Comparison of ENCODE assay signal across 1 cellular context in genomic region chr5:68334550-68334880, GRCh38.
TF ChIP-seq lines count a peak whose summit lies in the region.

No MANE protein-coding gene starts in this region.

TF ChIP-seq in HCT116, 20 proteins besides CTCF, POLR2A, EP300 and RAD21 (continued from another document):
- TF ChIP-seq, protein P1, sequence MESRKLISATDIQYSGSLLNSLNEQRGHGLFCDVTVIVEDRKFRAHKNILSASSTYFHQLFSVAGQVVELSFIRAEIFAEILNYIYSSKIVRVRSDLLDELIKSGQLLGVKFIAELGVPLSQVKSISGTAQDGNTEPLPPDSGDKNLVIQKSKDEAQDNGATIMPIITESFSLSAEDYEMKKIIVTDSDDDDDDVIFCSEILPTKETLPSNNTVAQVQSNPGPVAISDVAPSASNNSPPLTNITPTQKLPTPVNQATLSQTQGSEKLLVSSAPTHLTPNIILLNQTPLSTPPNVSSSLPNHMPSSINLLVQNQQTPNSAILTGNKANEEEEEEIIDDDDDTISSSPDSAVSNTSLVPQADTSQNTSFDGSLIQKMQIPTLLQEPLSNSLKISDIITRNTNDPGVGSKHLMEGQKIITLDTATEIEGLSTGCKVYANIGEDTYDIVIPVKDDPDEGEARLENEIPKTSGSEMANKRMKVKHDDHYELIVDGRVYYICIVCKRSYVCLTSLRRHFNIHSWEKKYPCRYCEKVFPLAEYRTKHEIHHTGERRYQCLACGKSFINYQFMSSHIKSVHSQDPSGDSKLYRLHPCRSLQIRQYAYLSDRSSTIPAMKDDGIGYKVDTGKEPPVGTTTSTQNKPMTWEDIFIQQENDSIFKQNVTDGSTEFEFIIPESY (IDR thresholded peaks at IDR 0.05; ENCODE audit: extremely low read depth, insufficient replicate concordance, low read length): no peak
- TF ChIP-seq YY1 (IDR thresholded peaks at IDR 0.05; ENCODE audit: extremely low read depth, insufficient replicate concordance, low read depth, low read length) (no peak), ELF1 (IDR thresholded peaks at IDR 0.05; ENCODE audit: borderline replicate concordance, low read depth) (no peak), JUND (IDR thresholded peaks at IDR 0.05) (no peak), SP1 (IDR thresholded peaks at IDR 0.05; ENCODE audit: low read depth) (no peak)
- TF ChIP-seq, protein P2, sequence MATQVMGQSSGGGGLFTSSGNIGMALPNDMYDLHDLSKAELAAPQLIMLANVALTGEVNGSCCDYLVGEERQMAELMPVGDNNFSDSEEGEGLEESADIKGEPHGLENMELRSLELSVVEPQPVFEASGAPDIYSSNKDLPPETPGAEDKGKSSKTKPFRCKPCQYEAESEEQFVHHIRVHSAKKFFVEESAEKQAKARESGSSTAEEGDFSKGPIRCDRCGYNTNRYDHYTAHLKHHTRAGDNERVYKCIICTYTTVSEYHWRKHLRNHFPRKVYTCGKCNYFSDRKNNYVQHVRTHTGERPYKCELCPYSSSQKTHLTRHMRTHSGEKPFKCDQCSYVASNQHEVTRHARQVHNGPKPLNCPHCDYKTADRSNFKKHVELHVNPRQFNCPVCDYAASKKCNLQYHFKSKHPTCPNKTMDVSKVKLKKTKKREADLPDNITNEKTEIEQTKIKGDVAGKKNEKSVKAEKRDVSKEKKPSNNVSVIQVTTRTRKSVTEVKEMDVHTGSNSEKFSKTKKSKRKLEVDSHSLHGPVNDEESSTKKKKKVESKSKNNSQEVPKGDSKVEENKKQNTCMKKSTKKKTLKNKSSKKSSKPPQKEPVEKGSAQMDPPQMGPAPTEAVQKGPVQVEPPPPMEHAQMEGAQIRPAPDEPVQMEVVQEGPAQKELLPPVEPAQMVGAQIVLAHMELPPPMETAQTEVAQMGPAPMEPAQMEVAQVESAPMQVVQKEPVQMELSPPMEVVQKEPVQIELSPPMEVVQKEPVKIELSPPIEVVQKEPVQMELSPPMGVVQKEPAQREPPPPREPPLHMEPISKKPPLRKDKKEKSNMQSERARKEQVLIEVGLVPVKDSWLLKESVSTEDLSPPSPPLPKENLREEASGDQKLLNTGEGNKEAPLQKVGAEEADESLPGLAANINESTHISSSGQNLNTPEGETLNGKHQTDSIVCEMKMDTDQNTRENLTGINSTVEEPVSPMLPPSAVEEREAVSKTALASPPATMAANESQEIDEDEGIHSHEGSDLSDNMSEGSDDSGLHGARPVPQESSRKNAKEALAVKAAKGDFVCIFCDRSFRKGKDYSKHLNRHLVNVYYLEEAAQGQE (IDR thresholded peaks at IDR 0.05; ENCODE audit: low read depth): no peak
